10 cellular contexts compared by ENCODE assay signal in the genomic region with DNA sequence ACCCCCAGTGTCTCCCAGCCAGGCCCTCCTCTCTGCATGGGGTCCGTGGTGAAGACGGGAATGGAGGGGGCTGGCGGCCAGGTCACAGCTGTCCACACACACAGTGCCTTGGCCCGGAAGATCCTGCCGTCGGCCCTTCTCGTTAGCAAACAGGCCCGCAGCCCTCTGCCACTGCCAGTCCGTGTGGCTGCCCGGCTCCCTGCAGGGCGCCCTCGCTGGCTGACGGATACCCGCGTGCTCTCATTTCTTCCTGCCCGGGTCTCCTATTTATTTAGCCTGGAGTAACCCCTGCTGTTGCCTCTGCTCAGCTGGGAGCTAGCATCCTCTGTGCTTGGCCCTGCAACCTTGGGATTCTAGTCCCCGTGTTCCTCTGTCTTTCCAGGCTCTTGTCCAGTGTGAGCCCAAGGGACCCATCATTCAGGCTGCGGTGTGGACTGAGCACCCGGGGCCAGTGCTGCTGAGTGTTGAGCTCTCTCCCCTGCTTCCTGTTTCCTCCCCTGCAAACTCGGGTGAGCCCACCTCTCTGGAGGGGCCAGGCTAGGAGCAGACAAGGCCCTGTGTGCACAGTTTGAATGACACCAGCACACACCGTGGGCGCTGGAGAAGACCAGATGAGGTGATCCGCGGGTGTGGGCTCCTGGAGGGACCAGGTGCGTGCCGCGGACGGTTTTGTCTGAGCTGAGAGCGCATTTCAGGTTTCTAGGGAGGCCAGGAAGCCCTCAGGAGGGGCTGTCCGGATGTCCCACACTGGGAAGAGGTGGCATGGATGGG. TPM values are rescaled to one million over a fixed set of nuclear protein-coding genes. Genes with fewer than 3 reads are reported as not detected.
DNase-seq lines count a peak whose midpoint lies in the region; ATAC-seq and TF ChIP-seq lines count a peak whose summit lies in the region.
"Had no signal": no experiment of that assay in that cellular context is flagged by ENCODE, and none has a peak within 500 bp of the region (broad histone marks: within the 10 kb centered on the region; RNA-seq: fewer than 3 reads in every experiment).

No MANE protein-coding gene starts in this region.

- no peak for ATAC-seq in stimulated activated naive CD8-positive, alpha-beta T cell treated with anti-CD3 and anti-CD28 coated beads, Interleukin-15, Interleukin-2, amounts not matched to agents 100 U/mL and 50 U/mL, for 24 hours
- no peak for ATAC-seq in stimulated activated naive CD8-positive, alpha-beta T cell treated with anti-CD3 and anti-CD28 coated beads, Interleukin-15, amount 100 ng/mL, for 72 hours
- no peak for ATAC-seq in HG03342 (IDR thresholded peaks at IDR 0.05; ENCODE audit: unreplicated experiment)
- ATAC-seq in GM21526 (IDR thresholded peaks at IDR 0.05; ENCODE audit: low FRiP score, unreplicated experiment): no peak
- ATAC-seq: activated T-helper 17 cell treated with anti-CD3 and anti-CD28 coated beads, Interleukin-2, amount 50 U/mL, for 72 hours had no signal

- no peak overlapping the region for H3K27ac Mint-ChIP-seq in stimulated activated naive CD8-positive, alpha-beta T cell treated with anti-CD3 and anti-CD28 coated beads, Interleukin-15, amount 100 ng/mL, for 72 hours
- H3K27ac Mint-ChIP-seq in endodermal cell (no peak overlapping the region), nephron (peak overlapping the region; percentile 70 to 81 (median 76))
- H3K27ac Mint-ChIP-seq: activated T-helper 17 cell treated with anti-CD3 and anti-CD28 coated beads, Interleukin-2, amount 50 U/mL, for 72 hours had no signal

- H3K27me3 ChIP-seq in endodermal cell (ENCODE audit: control insufficient read depth, insufficient read depth, low read length, poor library complexity, severe bottlenecking): no peaks in the 10 kb centered on the region

- peaks cover 8 to 11% of the 10 kb centered on the region in 2 donors for H3K9me3 Mint-ChIP-seq in stimulated activated naive CD8-positive, alpha-beta T cell treated with anti-CD3 and anti-CD28 coated beads, Interleukin-15, amount 100 ng/mL, for 72 hours
- H3K9me3 Mint-ChIP-seq in endodermal cell: peaks cover 5% of the 10 kb centered on the region
- peaks cover 5% of the 10 kb centered on the region for H3K9me3 Mint-ChIP-seq in nephron
- H3K9me3 Mint-ChIP-seq: activated T-helper 17 cell treated with anti-CD3 and anti-CD28 coated beads, Interleukin-2, amount 50 U/mL, for 72 hours had no signal

- H3K4me3 Mint-ChIP-seq in stimulated activated naive CD8-positive, alpha-beta T cell treated with anti-CD3 and anti-CD28 coated beads, Interleukin-15, amount 100 ng/mL, for 72 hours: no peak overlapping the region
- H3K4me3 Mint-ChIP-seq in endodermal cell (no peak overlapping the region), nephron (peak overlapping the region in 2 of 3 experiments; percentile 19 to 58)
- H3K4me3 Mint-ChIP-seq: activated T-helper 17 cell treated with anti-CD3 and anti-CD28 coated beads, Interleukin-2, amount 50 U/mL, for 72 hours had no signal

- H3K27me3 Mint-ChIP-seq in stimulated activated naive CD8-positive, alpha-beta T cell treated with anti-CD3 and anti-CD28 coated beads, Interleukin-15, amount 100 ng/mL, for 72 hours: peaks cover 41% of the 10 kb centered on the region
- H3K27me3 Mint-ChIP-seq in endodermal cell (ENCODE audit: insufficient read depth): no peaks in the 10 kb centered on the region
- peaks cover 55% of the 10 kb centered on the region for H3K27me3 Mint-ChIP-seq in nephron (ENCODE audit: low read depth)

- no peaks in the 10 kb centered on the region for H3K36me3 Mint-ChIP-seq in endodermal cell (ENCODE audit: low read depth)
- H3K36me3 Mint-ChIP-seq in nephron (ENCODE audit: low read depth): peaks cover 7% of the 10 kb centered on the region

- no peaks in the 10 kb centered on the region for H3K36me3 ChIP-seq in endodermal cell (ENCODE audit: control insufficient read depth, insufficient read depth, low read length)

- no peak for TF ChIP-seq CTCF in endodermal cell (conservative IDR thresholded peaks at IDR 0.05)
- TF ChIP-seq CTCF in nephron (IDR thresholded peaks at IDR 0.05; ENCODE audit: unreplicated experiment in 3 of 3): no peak

- no peak overlapping the region for H3K27ac ChIP-seq in endodermal cell (ENCODE audit: low read depth, low read length)

- no peaks in the 10 kb centered on the region for H3K9me3 ChIP-seq in endodermal cell (ENCODE audit: control insufficient read depth, low read length)

- H3K4me1 Mint-ChIP-seq in stimulated activated naive CD8-positive, alpha-beta T cell treated with anti-CD3 and anti-CD28 coated beads, Interleukin-15, amount 100 ng/mL, for 72 hours: peaks cover 34% of the 10 kb centered on the region
- H3K4me1 Mint-ChIP-seq in endodermal cell (no peaks in the 10 kb centered on the region), nephron (peaks cover 17% of the 10 kb centered on the region)

- WGBS in endodermal cell (ENCODE audit: insufficient coverage in 1 of 2, insufficient read length in 1 of 2), 2 experiments: 84 to 90% methylated on average over 19 to 30 of the region's 30 CpGs

- peak; percentile 2 for DNase-seq in stimulated activated naive CD8-positive, alpha-beta T cell treated with anti-CD3 and anti-CD28 coated beads, Interleukin-15, Interleukin-2, amounts not matched to agents 100 U/mL and 50 U/mL, for 24 hours
- no peak for DNase-seq in stimulated activated naive CD8-positive, alpha-beta T cell treated with anti-CD3 and anti-CD28 coated beads, Interleukin-15, amount 100 ng/mL, for 72 hours
- peak; percentile 48 for DNase-seq in endodermal cell
- no peak for DNase-seq in NCI-H187 treated with DMSO at 0.1 percent for 48 hours (lab: John Stamatoyannopoulos, UW)
- no peak for DNase-seq in NCI-H82 treated with DMSO at 0.1 percent for 48 hours (lab: John Stamatoyannopoulos, UW; ENCODE audit: unreplicated experiment)
- DNase-seq: C1 segment of cervical spinal cord had no signal

- H3K4me3 ChIP-seq in endodermal cell (ENCODE audit: low read length): no peak overlapping the region

- no peak overlapping the region for H3K9ac ChIP-seq in endodermal cell (ENCODE audit: extremely low read depth, low read length, poor library complexity, severe bottlenecking)

- H3K4me1 ChIP-seq in endodermal cell (ENCODE audit: control insufficient read depth, insufficient read depth, low read length): no peaks in the 10 kb centered on the region

RNA-seq across cellular contexts. Expression of gene RNU6ATAC, which starts 14.6 kb away (rescaled TPM):
- 100 to 1,000 TPM; 115 to 156 TPM for total RNA-seq in endodermal cell
- polyA plus RNA-seq in endodermal cell (2013, experiment 1 of 2): 17,848 TPM
- polyA plus RNA-seq in endodermal cell (2013, experiment 2 of 2): 19,941 TPM

RNA-seq across cellular contexts. Expression of gene WDR5, which starts 43.1 kb away (rescaled TPM):
- total RNA-seq in endodermal cell: 10 to 100 TPM; 53.8 to 57.2 TPM
- 41.9 TPM for polyA plus RNA-seq in endodermal cell (2013, experiment 1 of 2)
- 36.8 TPM for polyA plus RNA-seq in endodermal cell (2013, experiment 2 of 2)

Comparison
In these comparisons a context has a peak if more than half of its experiments do, and no peak if none do; other contexts are left out.
1. DNase-seq: peak in stimulated activated naive CD8-positive, alpha-beta T cell treated with anti-CD3 and anti-CD28 coated beads, Interleukin-15, Interleukin-2, amounts not matched to agents 100 U/mL and 50 U/mL, for 24 hours (single experiment) and endodermal cell (single experiment); none in stimulated activated naive CD8-positive, alpha-beta T cell treated with anti-CD3 and anti-CD28 coated beads, Interleukin-15, amount 100 ng/mL, for 72 hours (0 of 2), NCI-H187 treated with DMSO at 0.1 percent for 48 hours (single experiment) and NCI-H82 treated with DMSO at 0.1 percent for 48 hours (single experiment).
2. H3K27ac Mint-ChIP-seq: peak in nephron (3 of 3); none in stimulated activated naive CD8-positive, alpha-beta T cell treated with anti-CD3 and anti-CD28 coated beads, Interleukin-15, amount 100 ng/mL, for 72 hours (0 of 2) and endodermal cell (single experiment).
3. H3K4me3 Mint-ChIP-seq: peak in nephron (2 of 3); none in stimulated activated naive CD8-positive, alpha-beta T cell treated with anti-CD3 and anti-CD28 coated beads, Interleukin-15, amount 100 ng/mL, for 72 hours (0 of 2) and endodermal cell (single experiment).